22 cellular contexts compared by ENCODE assay signal in genomic region chr13:43424386-43424785, GRCh38.
DNase-seq lines count a peak whose midpoint lies in the region; TF ChIP-seq lines count a peak whose summit lies in the region.
"Had no signal": no experiment of that assay in that cellular context is flagged by ENCODE, and none has a peak within 500 bp of the region (broad histone marks: within the 10 kb centered on the region; RNA-seq: fewer than 3 reads in every experiment).

No MANE protein-coding gene starts in this region.

- peak; percentile 45 for DNase-seq in NCI-H748 (lab: John Stamatoyannopoulos, UW; ENCODE audit: unreplicated experiment)
- DNase-seq in NCI-H748 treated with DMSO at 0.1 percent for 48 hours (lab: John Stamatoyannopoulos, UW) = no peak
- DNase-seq in NCI-H460 (ENCODE audit: extremely low read depth, low read depth) = peak; percentile 50
- peak; percentile 23 for DNase-seq in epithelial cell of proximal tubule (ENCODE audit: low read depth)
- peak; percentile 94 for DNase-seq in renal cortical epithelial cell (ENCODE audit: low read depth)
- DNase-seq in NAMALWA (ENCODE audit: low spot score) = no peak
- DNase-seq in hypothalamus (lab: John Stamatoyannopoulos, UW) = no peak
- no peak for DNase-seq in SIG-M5 treated with dmso at 0.1 percent for 504 hours (lab: John Stamatoyannopoulos, UW; ENCODE audit: unreplicated experiment)
- DNase-seq: Caco-2; CD4-positive, CD25-positive, alpha-beta regulatory T cell; HFFc6; IMR-90; KG1; MG63; NCI-H1417 treated with DMSO at 0.1 percent for 48 hours; NCI-H187 treated with DMSO at 0.1 percent for 48 hours; NCI-H446 treated with DMSO at 0.1 percent for 48 hours; Right ventricle myocardium superior; RPMI8226; T-cell had no signal

- no peak for TF ChIP-seq CTCF in epithelial cell of proximal tubule (conservative IDR thresholded peaks at IDR 0.05; ENCODE audit: low read depth, low read length)

- no peak overlapping the region for H3K4me3 ChIP-seq in epithelial cell of proximal tubule (ENCODE audit: low read depth, low read length)
- H3K4me3 ChIP-seq: BLaER1, HAP-1, MG63 had no signal

Comparison
In these comparisons a context has a peak if more than half of its experiments do, and no peak if none do; other contexts are left out.
1. DNase-seq: peak in NCI-H748 (single experiment), NCI-H460 (single experiment), epithelial cell of proximal tubule (single experiment) and renal cortical epithelial cell (single experiment); none in NCI-H748 treated with DMSO at 0.1 percent for 48 hours (single experiment), NAMALWA (single experiment), hypothalamus (0 of 51) and SIG-M5 treated with dmso at 0.1 percent for 504 hours (single experiment).